ENCODE assay signal across 1 cellular context in genomic region chr15:92915766-92916435, GRCh38.
TF ChIP-seq lines count a peak whose summit lies in the region.

No MANE protein-coding gene starts in this region.

TF ChIP-seq in HCT116, 20 proteins besides CTCF, POLR2A, EP300 and RAD21 (continued from another document):
- TF ChIP-seq EZH2phosphoT487 (IDR thresholded peaks at IDR 0.05; ENCODE audit: borderline replicate concordance) (no peak), YY1 (IDR thresholded peaks at IDR 0.05; ENCODE audit: extremely low read depth, insufficient replicate concordance, low read depth, low read length) (no peak), EZH2 (IDR thresholded peaks at IDR 0.05) (no peak), JUND (IDR thresholded peaks at IDR 0.05) (no peak), CBX3 (IDR thresholded peaks at IDR 0.05; ENCODE audit: low read depth) (no peak), EGR1 (IDR thresholded peaks at IDR 0.05; ENCODE audit: low read depth) (no peak), FOSL1 (IDR thresholded peaks at IDR 0.05; ENCODE audit: low read depth) (no peak), ZNF274 (IDR thresholded peaks at IDR 0.05; ENCODE audit: low read depth, low read length) (no peak), ELF1 (IDR thresholded peaks at IDR 0.05; ENCODE audit: borderline replicate concordance, low read depth) (no peak), SIN3A (IDR thresholded peaks at IDR 0.05; ENCODE audit: low read depth) (no peak)
